Comparison of ENCODE assay signal across 9 cellular contexts in genomic region chr6:33914519-33915120, GRCh38.
A peak's percentile ranks its signal among the peaks of the same experiment; 100 is the strongest.
DNase-seq lines count a peak whose midpoint lies in the region; ATAC-seq and TF ChIP-seq lines count a peak whose summit lies in the region.
"Had no signal": no experiment of that assay in that cellular context is flagged by ENCODE, and none has a peak within 500 bp of the region (broad histone marks: within the 10 kb centered on the region; RNA-seq: fewer than 3 reads in every experiment).

No MANE protein-coding gene starts in this region.

- no peak for TF ChIP-seq EP300 in sigmoid colon (IDR thresholded peaks at IDR 0.05)

- H4K91ac ChIP-seq in mesenchymal stem cell (ENCODE audit: low read length): no peak overlapping the region

- no peaks in the 10 kb centered on the region for H3K79me1 ChIP-seq in mesenchymal stem cell (replicated peaks; ENCODE audit: low read length, poor library complexity, severe bottlenecking)

- no peak overlapping the region for H3K14ac ChIP-seq in mesenchymal stem cell (ENCODE audit: low read length in 2 of 2)

- no peak for TF ChIP-seq POLR2A in sigmoid colon (IDR thresholded peaks at IDR 0.05)

- no peak overlapping the region for H2AK5ac ChIP-seq in mesenchymal stem cell (ENCODE audit: low read length, severe bottlenecking)

- no peaks in the 10 kb centered on the region for H3K36me3 ChIP-seq in BLaER1 treated with 17β-estradiol and CSF1 and Interleukin-3, amounts not matched to agents 10 nM and 100 nM
- H3K36me3 ChIP-seq in mesenchymal stem cell (ENCODE audit: control insufficient read depth in 1 of 2, insufficient read depth in 2 of 2, low read depth in 1 of 2, low read length in 2 of 2) (no peaks in the 10 kb centered on the region), sigmoid colon (no peaks in the 10 kb centered on the region), HAP-1 (replicated peaks) (no peaks in the 10 kb centered on the region)

- intact Hi-C loops in natural killer cell (cut with micrococcal nuclease) (no loop called here), sigmoid colon (cut with DNase I) (loop anchor here (5.0 kb wide), 1 partner anchor 127 kb away; the partner anchor contains the start of gene LEMD2)

- no peak overlapping the region for H2BK12ac ChIP-seq in mesenchymal stem cell (ENCODE audit: low read length in 2 of 2)

- peak overlapping the region in 8 of 11 experiments; percentile 2 to 65 (median 32); a peak in 10 of 22 replicates for H3K9ac ChIP-seq in BLaER1 treated with 17β-estradiol and CSF1 and Interleukin-3, amounts not matched to agents 10 nM and 100 nM
- H3K9ac ChIP-seq in mesenchymal stem cell (ENCODE audit: low read length): no peak overlapping the region

- peaks cover 36 to 66% (median 63%) of the 10 kb centered on the region in 10 experiments for H3K4me1 ChIP-seq in BLaER1 treated with 17β-estradiol and CSF1 and Interleukin-3, amounts not matched to agents 10 nM and 100 nM
- H3K4me1 ChIP-seq in mesenchymal stem cell (ENCODE audit: control insufficient read depth, insufficient read depth, low read depth, low read length) (no peaks in the 10 kb centered on the region), sigmoid colon (peaks cover 0 to 20% (median 19%) of the 10 kb centered on the region in 4 donors), HAP-1 (no peaks in the 10 kb centered on the region)

- no peak overlapping the region for H2BK5ac ChIP-seq in mesenchymal stem cell (ENCODE audit: low read depth, low read length, poor library complexity, severe bottlenecking)

- H3K9me3 Mint-ChIP-seq in natural killer cell: no peaks in the 10 kb centered on the region

- H3K27me3 ChIP-seq in BLaER1 treated with 17β-estradiol and CSF1 and Interleukin-3, amounts not matched to agents 10 nM and 100 nM: no peaks in the 10 kb centered on the region
- peaks cover 60 to 79% of the 10 kb centered on the region in 2 experiments for H3K27me3 ChIP-seq in mesenchymal stem cell (ENCODE audit: control insufficient read depth in 1 of 2, insufficient read depth in 1 of 2, low read length in 2 of 2)
- H3K27me3 ChIP-seq in sigmoid colon: no peaks in the 10 kb centered on the region
- peaks cover 16% of the 10 kb centered on the region for H3K27me3 ChIP-seq in HAP-1 (ENCODE audit: low read depth)

- ATAC-seq in natural killer cell: peak; percentile 56 to 90 (median 87)
- ATAC-seq in HG03521 (IDR thresholded peaks at IDR 0.05; ENCODE audit: unreplicated experiment): no peak

- peak overlapping the region; percentile 61 to 66 for H3K27ac Mint-ChIP-seq in natural killer cell

- no peak overlapping the region for H2AFZ ChIP-seq in mesenchymal stem cell (ENCODE audit: low read depth, low read length)

- H3K18ac ChIP-seq in mesenchymal stem cell (ENCODE audit: low read depth in 1 of 2, low read length in 2 of 2): no peak overlapping the region

- no peak overlapping the region for H2BK15ac ChIP-seq in mesenchymal stem cell (ENCODE audit: low read depth, poor library complexity, severe bottlenecking)

- H2BK120ac ChIP-seq in mesenchymal stem cell (ENCODE audit: low read depth, low read length): no peak overlapping the region

- no peaks in the 10 kb centered on the region for H3K36me3 Mint-ChIP-seq in natural killer cell

- DNase-seq in MV-4-11 (lab: John Stamatoyannopoulos, UW): peak; percentile 86
- peak; percentile 55 for DNase-seq in activated T-cell treated with anti-CD3 and anti-CD28 coated beads, Interleukin-2, amount 50 U/mL, for 1 hour
- no peak for DNase-seq in natural killer cell
- DNase-seq in mesenchymal stem cell: no peak
- DNase-seq in sigmoid colon: no peak
- no peak for DNase-seq in HAP-1 (ENCODE audit: low spot score in 2 of 2)
- DNase-seq: NCI-H1092 had no signal

- peaks cover 0 to 18% (median 4%) of the 10 kb centered on the region in 11 experiments; a peak in 5 of 22 replicates for H3K9me3 ChIP-seq in BLaER1 treated with 17β-estradiol and CSF1 and Interleukin-3, amounts not matched to agents 10 nM and 100 nM (replicated peaks in 1 of 11)
- H3K9me3 ChIP-seq in mesenchymal stem cell (ENCODE audit: control insufficient read depth, low read length): no peaks in the 10 kb centered on the region
- no peaks in the 10 kb centered on the region for H3K9me3 ChIP-seq in sigmoid colon
- H3K9me3 ChIP-seq in HAP-1: no peaks in the 10 kb centered on the region

- in situ Hi-C loops in HAP-1 (cut with MboI; ENCODE audit: low sequenced_read_pairs): no loop called here

- H3K4me2 ChIP-seq in BLaER1 treated with 17β-estradiol and CSF1 and Interleukin-3, amounts not matched to agents 10 nM and 100 nM: peak overlapping the region; percentile 72 to 91 (median 86)
- no peak overlapping the region for H3K4me2 ChIP-seq in mesenchymal stem cell (ENCODE audit: low read length, poor library complexity, severe bottlenecking)

- H3K4me3 Mint-ChIP-seq in natural killer cell: peak overlapping the region; percentile 83

- H4K8ac ChIP-seq in mesenchymal stem cell (ENCODE audit: low read length): no peak overlapping the region

- H3K23ac ChIP-seq in mesenchymal stem cell (ENCODE audit: low read length in 2 of 2): no peak overlapping the region

- H3K4me1 Mint-ChIP-seq in natural killer cell: peaks cover 39 to 50% of the 10 kb centered on the region in 2 donors

- TF ChIP-seq CTCF in natural killer cell (IDR thresholded peaks at IDR 0.05) (no peak), sigmoid colon (IDR thresholded peaks at IDR 0.05) (no peak)

- peak overlapping the region in 9 of 11 experiments; percentile 13 to 79 (median 58); a peak in 17 of 22 replicates for H3K27ac ChIP-seq in BLaER1 treated with 17β-estradiol and CSF1 and Interleukin-3, amounts not matched to agents 10 nM and 100 nM
- H3K27ac ChIP-seq in mesenchymal stem cell (ENCODE audit: low read length, poor library complexity, severe bottlenecking) (no peak overlapping the region), sigmoid colon (no peak overlapping the region)

- WGBS in mesenchymal stem cell: 83% methylated on average over 7 of the region's 8 CpGs
- WGBS in sigmoid colon, 2 donors: 39 to 78% methylated on average over 8 of the region's 8 CpGs

- no peak overlapping the region for H3K4me3 ChIP-seq in BLaER1 treated with 17β-estradiol and CSF1 and Interleukin-3, amounts not matched to agents 10 nM and 100 nM
- H3K4me3 ChIP-seq in mesenchymal stem cell (ENCODE audit: insufficient read depth in 1 of 2, low read depth in 1 of 2, low read length in 2 of 2) (no peak overlapping the region), sigmoid colon (no peak overlapping the region), HAP-1 (no peak overlapping the region)

- H3K4ac ChIP-seq in mesenchymal stem cell (ENCODE audit: low read depth in 1 of 2, low read length in 2 of 2): no peak overlapping the region

- H3K27me3 Mint-ChIP-seq in natural killer cell (ENCODE audit: low read depth in 2 of 2): peaks cover 33 to 38% of the 10 kb centered on the region in 2 donors

- H4K20me1 ChIP-seq in BLaER1 treated with 17β-estradiol and CSF1 and Interleukin-3, amounts not matched to agents 10 nM and 100 nM: peaks cover 0 to 5% (median 0%) of the 10 kb centered on the region in 11 experiments; a peak in 1 of 22 replicates

Comparison
In these comparisons a context has a peak if more than half of its experiments do, and no peak if none do; other contexts are left out.
1. H3K27ac ChIP-seq: peak in BLaER1 treated with 17β-estradiol and CSF1 and Interleukin-3, amounts not matched to agents 10 nM and 100 nM (9 of 11); none in mesenchymal stem cell (single experiment) and sigmoid colon (0 of 4).
2. DNase-seq: peak in MV-4-11 (single experiment) and activated T-cell treated with anti-CD3 and anti-CD28 coated beads, Interleukin-2, amount 50 U/mL, for 1 hour (single experiment); none in natural killer cell (single experiment), mesenchymal stem cell (single experiment), sigmoid colon (single experiment) and HAP-1 (0 of 2).